26 cellular contexts compared by ENCODE assay signal in the genomic region with DNA sequence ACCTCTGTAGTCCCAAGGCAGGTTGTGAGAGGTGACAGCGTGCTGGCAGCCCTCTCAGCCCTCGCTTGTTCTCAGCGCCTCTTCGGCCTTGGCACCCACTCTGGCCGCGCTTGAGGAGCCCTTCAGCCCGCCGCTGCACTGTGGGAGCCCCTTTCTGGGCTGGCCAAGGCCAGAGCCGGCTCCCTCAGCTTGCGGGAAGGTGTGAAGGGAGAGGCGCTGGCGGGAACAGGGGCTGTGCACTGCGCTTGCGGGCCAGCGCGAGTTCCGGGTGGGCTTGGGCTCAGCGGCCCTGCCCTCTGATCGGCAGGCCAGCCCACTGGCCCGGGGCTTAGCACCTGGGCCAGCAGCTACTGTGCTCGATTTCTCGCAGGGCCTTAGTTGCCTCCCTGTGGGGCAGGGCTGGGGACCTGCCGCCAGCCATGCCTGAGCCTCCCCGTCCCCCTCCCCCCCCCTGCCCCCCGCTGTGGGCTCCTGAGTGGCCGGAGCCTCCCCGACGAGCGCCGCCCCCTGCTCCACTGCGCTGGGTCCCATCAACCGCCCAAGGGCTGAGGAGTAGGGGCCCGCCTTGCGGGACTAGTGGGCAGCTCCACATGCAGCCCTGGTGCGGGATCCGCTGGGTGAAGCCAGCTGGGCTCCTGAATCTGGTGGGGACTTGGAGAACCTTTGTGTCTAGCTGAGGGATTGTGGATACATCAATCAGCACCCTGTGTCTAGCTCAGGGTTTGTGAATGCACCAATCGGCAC.
DNase-seq lines count a peak whose midpoint lies in the region; ATAC-seq, FAIRE-seq and TF ChIP-seq lines count a peak whose summit lies in the region.
"Had no signal": no experiment of that assay in that cellular context is flagged by ENCODE, and none has a peak within 500 bp of the region (broad histone marks: within the 10 kb centered on the region; RNA-seq: fewer than 3 reads in every experiment).

No MANE protein-coding gene starts in this region.

- H3F3A ChIP-seq in PC-9 (ENCODE audit: insufficient read depth, low read depth), result no peaks in the 10 kb centered on the region

- H3K4me3 ChIP-seq in PC-9, result no peak overlapping the region
- no peak overlapping the region for H3K4me3 ChIP-seq in kidney (ENCODE audit: low read length in 2 of 2)
- H3K4me3 ChIP-seq in spleen, result no peak overlapping the region
- H3K4me3 ChIP-seq: A549; BLaER1 treated with 17β-estradiol and CSF1 and Interleukin-3, amounts not matched to agents 10 nM and 100 nM; GM12878 had no signal

- no peak for FAIRE-seq in kidney (lab: Jason Lieb, UNC)
- FAIRE-seq: A549, GM12878, GM12892, GM18507 had no signal

- no peak for ATAC-seq in activated CD4-positive, alpha-beta T cell treated with anti-CD3 and anti-CD28 coated beads for 36 hours
- ATAC-seq: A549; CD8-positive, alpha-beta T cell; GM12878 had no signal

- no peaks in the 10 kb centered on the region for H3K4me1 ChIP-seq in PC-9 (replicated peaks; ENCODE audit: insufficient read depth)
- no peaks in the 10 kb centered on the region for H3K4me1 ChIP-seq in kidney (ENCODE audit: control insufficient read depth in 1 of 2, insufficient read depth in 1 of 2, low read depth in 1 of 2, low read length in 2 of 2)
- H3K4me1 ChIP-seq in spleen, result no peaks in the 10 kb centered on the region
- H3K4me1 ChIP-seq: A549; BLaER1 treated with 17β-estradiol and CSF1 and Interleukin-3, amounts not matched to agents 10 nM and 100 nM had no signal

- no peaks in the 10 kb centered on the region for H3K36me3 Mint-ChIP-seq in activated CD4-positive, alpha-beta T cell treated with anti-CD3 and anti-CD28 coated beads for 36 hours (ENCODE audit: low read depth)
- H3K36me3 Mint-ChIP-seq: CD8-positive, alpha-beta T cell had no signal

- TF ChIP-seq CTCF in PC-9 (conservative IDR thresholded peaks at IDR 0.05) (no peak), kidney (IDR thresholded peaks at IDR 0.05; ENCODE audit: borderline replicate concordance, extremely low read depth, insufficient read depth) (no peak), spleen (IDR thresholded peaks at IDR 0.05 in 8 of 11, conservative IDR thresholded peaks at IDR 0.05 in 3 of 11) (no peak)

- H3K4me2 ChIP-seq in PC-9, result no peak overlapping the region
- H3K4me2 ChIP-seq: A549; BLaER1 treated with 17β-estradiol and CSF1 and Interleukin-3, amounts not matched to agents 10 nM and 100 nM had no signal

- WGBS in spleen, 5 donors, result 90 to 99% (median 93%) methylated on average over 3 to 37 of the region's 37 CpGs

- no peaks in the 10 kb centered on the region for H4K20me1 ChIP-seq in PC-9 (ENCODE audit: insufficient read depth)
- H4K20me1 ChIP-seq: BLaER1 treated with 17β-estradiol and CSF1 and Interleukin-3, amounts not matched to agents 10 nM and 100 nM had no signal

- no peak overlapping the region for H3K27ac Mint-ChIP-seq in activated CD4-positive, alpha-beta T cell treated with anti-CD3 and anti-CD28 coated beads for 36 hours
- H3K27ac Mint-ChIP-seq: B cell; CD4-positive, alpha-beta T cell; CD8-positive, alpha-beta T cell had no signal

- H3K36me3 ChIP-seq in PC-9 (ENCODE audit: low read depth) (no peaks in the 10 kb centered on the region), kidney (ENCODE audit: control insufficient read depth in 1 of 2, insufficient read depth in 2 of 2, low read length in 2 of 2) (no peaks in the 10 kb centered on the region), spleen (no peaks in the 10 kb centered on the region)
- H3K36me3 ChIP-seq: BLaER1 treated with 17β-estradiol and CSF1 and Interleukin-3, amounts not matched to agents 10 nM and 100 nM had no signal

- no peak overlapping the region for H3K4me3 Mint-ChIP-seq in activated CD4-positive, alpha-beta T cell treated with anti-CD3 and anti-CD28 coated beads for 36 hours
- H3K4me3 Mint-ChIP-seq: B cell; CD4-positive, alpha-beta T cell; CD8-positive, alpha-beta T cell had no signal

- BruUV-seq in PC-9 (replicated peaks; lab: Mats Ljungman, UMichigan), result no TSS peak

- H2AFZ ChIP-seq in PC-9, result peak overlapping the region; percentile 43; the same call in 1 of the 2 replicates

- H3K27me3 ChIP-seq in PC-9 (ENCODE audit: insufficient read depth, low read depth) (no peaks in the 10 kb centered on the region), spleen (replicated peaks in 1 of 7) (no peaks in the 10 kb centered on the region)
- H3K27me3 ChIP-seq: BLaER1 treated with 17β-estradiol and CSF1 and Interleukin-3, amounts not matched to agents 10 nM and 100 nM had no signal

- H3K9me3 ChIP-seq in PC-9 (ENCODE audit: insufficient read depth, low read depth) (no peaks in the 10 kb centered on the region), kidney (ENCODE audit: control insufficient read depth in 1 of 2, low read length in 2 of 2) (no peaks in the 10 kb centered on the region), spleen (no peaks in the 10 kb centered on the region)
- H3K9me3 ChIP-seq: A549 had no signal

- H3K4me1 Mint-ChIP-seq in activated CD4-positive, alpha-beta T cell treated with anti-CD3 and anti-CD28 coated beads for 36 hours, result no peaks in the 10 kb centered on the region
- H3K4me1 Mint-ChIP-seq: B cell had no signal

- POLR2A ChIA-PET in PC-9 (lab: Charles Lee; ENCODE audit: unreplicated experiment), result no interaction called here
- POLR2A ChIA-PET in activated CD4-positive, alpha-beta T cell treated with anti-CD3 and anti-CD28 coated beads for 36 hours (lab: Charles Lee), result no interaction called here

- CTCF ChIA-PET in PC-9 (lab: Charles Lee), result no interaction called here
- CTCF ChIA-PET in activated CD4-positive, alpha-beta T cell treated with anti-CD3 and anti-CD28 coated beads for 36 hours (lab: Charles Lee), result no interaction called here

- no peak overlapping the region for H3K27ac ChIP-seq in PC-9
- no peak overlapping the region for H3K27ac ChIP-seq in kidney (ENCODE audit: low read depth in 2 of 2, low read length in 2 of 2)
- H3K27ac ChIP-seq in spleen, result no peak overlapping the region
- H3K27ac ChIP-seq: 22Rv1; A549; BLaER1 treated with 17β-estradiol and CSF1 and Interleukin-3, amounts not matched to agents 10 nM and 100 nM; C4-2B had no signal

- intact Hi-C loops in PC-9 (cut with micrococcal nuclease; ENCODE audit: unreplicated experiment), result no loop called here
- intact Hi-C loops in kidney (cut with DNase I), result no loop called here
- intact Hi-C loops in spleen (cut with DNase I; ENCODE audit: low total_unique reads), result no loop called here
- intact Hi-C loops in activated CD4-positive, alpha-beta T cell treated with anti-CD3 and anti-CD28 coated beads for 36 hours (cut with DNase I, micrococcal nuclease), result no loop called here

- TF ChIP-seq POLR2A in spleen (IDR thresholded peaks at IDR 0.05), result no peak

- DNase-seq in activated gamma-delta T cell (lab: John Stamatoyannopoulos, UW) (peak; percentile 2), activated gamma-delta T cell treated with Interleukin-2 at 50 U/mL for 16 hours (no peak), PC-9 (no peak), kidney (peak; percentile 54), spleen (peak; percentile 63), COLO829 (ENCODE audit: low spot score) (no peak)
- DNase-seq in activated CD4-positive, alpha-beta T cell treated with anti-CD3 and anti-CD28 coated beads for 36 hours, result no peak
- DNase-seq: AML-193; CD4-positive, alpha-beta T cell; CD8-positive, alpha-beta T cell; COR-L47; DMS 273 treated with DMSO at 0.1 percent for 48 hours; DMS153; DMS53; DMS79; DND-41; EL; GDM1 had no signal

- H3K9ac ChIP-seq in kidney (ENCODE audit: low read length in 2 of 2), result no peak overlapping the region
- H3K9ac ChIP-seq: BLaER1 treated with 17β-estradiol and CSF1 and Interleukin-3, amounts not matched to agents 10 nM and 100 nM had no signal

- H3K27me3 Mint-ChIP-seq in activated CD4-positive, alpha-beta T cell treated with anti-CD3 and anti-CD28 coated beads for 36 hours, result no peaks in the 10 kb centered on the region
- H3K27me3 Mint-ChIP-seq: B cell; CD4-positive, alpha-beta T cell had no signal

- H3K9me2 ChIP-seq in PC-9 (ENCODE audit: insufficient read depth), result no peaks in the 10 kb centered on the region

- H3K9me3 Mint-ChIP-seq in activated CD4-positive, alpha-beta T cell treated with anti-CD3 and anti-CD28 coated beads for 36 hours (ENCODE audit: low read depth), result no peaks in the 10 kb centered on the region
- H3K9me3 Mint-ChIP-seq: CD4-positive, alpha-beta T cell; CD8-positive, alpha-beta T cell had no signal

- H3K79me2 ChIP-seq in PC-9 (ENCODE audit: low read depth), result no peaks in the 10 kb centered on the region

Comparison
In these comparisons a context has a peak if more than half of its experiments do, and no peak if none do; other contexts are left out.
1. DNase-seq: peak in activated gamma-delta T cell (single experiment), kidney (single experiment) and spleen (single experiment); none in activated gamma-delta T cell treated with Interleukin-2 at 50 U/mL for 16 hours (single experiment), PC-9 (0 of 2), COLO829 (single experiment) and activated CD4-positive, alpha-beta T cell treated with anti-CD3 and anti-CD28 coated beads for 36 hours (single experiment).